8 cellular contexts compared by ENCODE assay signal in the genomic region with DNA sequence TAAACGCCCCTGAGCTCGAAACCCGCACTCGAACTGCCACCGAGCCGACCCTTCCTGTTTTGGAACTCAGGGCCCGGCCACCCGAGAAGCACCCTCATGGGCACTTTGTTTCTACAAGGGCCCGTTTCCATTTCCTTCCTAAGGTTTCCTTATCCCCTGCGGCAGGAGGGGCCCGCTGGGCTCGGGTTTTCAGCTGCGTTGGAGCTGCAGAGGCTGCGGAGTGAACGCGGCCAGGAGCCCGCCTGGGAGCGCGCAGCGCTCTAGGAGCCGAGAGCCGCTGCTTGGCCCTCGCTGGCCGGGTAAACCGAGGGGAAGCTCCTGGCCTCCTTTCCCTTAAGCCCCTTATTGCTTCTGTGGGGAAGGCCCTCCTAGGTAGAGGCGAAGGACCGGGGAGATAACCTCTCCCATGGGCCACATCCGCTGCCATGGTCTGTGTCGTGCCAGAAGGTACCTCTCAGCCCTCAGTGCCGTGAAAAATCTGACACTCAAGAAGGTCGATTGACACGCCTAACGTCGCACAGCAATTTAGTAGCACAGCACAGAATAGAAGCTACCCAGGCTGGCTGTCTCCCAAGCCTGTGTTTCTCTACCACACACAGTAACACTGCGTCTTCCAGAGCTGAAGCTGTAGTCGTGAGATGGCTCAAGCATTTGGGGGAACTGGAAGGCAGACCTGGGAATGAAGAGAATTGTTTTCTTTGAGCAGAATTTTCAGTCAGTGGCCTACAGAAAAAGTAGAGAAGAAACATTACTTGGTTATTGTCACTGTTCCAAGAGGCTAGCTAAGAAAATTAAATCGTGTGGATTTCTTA. TPM values are rescaled to one million over a fixed set of nuclear protein-coding genes. Genes with fewer than 3 reads are reported as not detected.
DNase-seq lines count a peak whose midpoint lies in the region; FAIRE-seq and TF ChIP-seq lines count a peak whose summit lies in the region.

No MANE protein-coding gene starts in this region.

- no peak overlapping the region; the same call in 1 of the 2 replicates for H2BK20ac ChIP-seq in H1 (ENCODE audit: low read length)

- no peak overlapping the region for H3K56ac ChIP-seq in H1 (replicated peaks; ENCODE audit: insufficient read length, low read depth, low read length)

- 16% methylated on average over 37 of the region's 37 CpGs; no CpG with 5 or more reads in 1 of the 2 experiments for WGBS in H1 (ENCODE audit: extremely low coverage in 1 of 2, insufficient coverage in 1 of 2, insufficient read length in 1 of 2, insufficient replicate concordance in 2 of 2, low coverage in 1 of 2, low lambda C conversion rate in 2 of 2, missing lambda C conversion rate in 1 of 2), 2 experiments
- 15 to 27% methylated on average over 32 to 34 of the region's 37 CpGs for WGBS in mesodermal cell (ENCODE audit: insufficient coverage in 2 of 2), 2 experiments

- H3K14ac ChIP-seq in H1 (ENCODE audit: insufficient read length), result no peak overlapping the region

- peaks cover 22% of the 10 kb centered on the region for H3K4me1 Mint-ChIP-seq in HFFc6 (ENCODE audit: low read depth)

- no peak overlapping the region for H4K91ac ChIP-seq in H1 (replicated peaks; ENCODE audit: insufficient read length, low read length)

- H3K23me2 ChIP-seq in H1 (ENCODE audit: low read depth, low read length), result peaks cover 11% of the 10 kb centered on the region; the same call in 1 of the 2 replicates

- no peak overlapping the region for H3K23ac ChIP-seq in H1 (ENCODE audit: insufficient read length)

- peak overlapping the region; percentile 68 for H3K18ac ChIP-seq in H1 (ENCODE audit: extremely low read depth, low read length)

- peak overlapping the region; percentile 85 to 97 for H3K4me2 ChIP-seq in H1 (ENCODE audit: insufficient read depth in 1 of 2, low read depth in 2 of 2, low read length in 2 of 2)

- peak overlapping the region; percentile 68 to 80 (median 73) for H3K9ac ChIP-seq in H1 (replicated peaks in 1 of 4; ENCODE audit: extremely low read depth in 1 of 4, low read depth in 3 of 4, low read length in 3 of 4)

- peak overlapping the region; percentile 80 for H2BK5ac ChIP-seq in H1 (ENCODE audit: low read depth, low read length)

- no peak for TF ChIP-seq CTCF in HFFc6 (IDR thresholded peaks at IDR 0.05)
- no peak for TF ChIP-seq CTCF in H1 (IDR thresholded peaks at IDR 0.05; ENCODE audit: control extremely low read depth in 1 of 3, insufficient read depth in 1 of 3, low read depth in 1 of 3, low read length in 3 of 3)

- H3K79me1 ChIP-seq in H1 (ENCODE audit: low read depth, low read length), result no peaks in the 10 kb centered on the region

- DNase-seq in EH (ENCODE audit: low read depth) (peak; percentile 57), HFFc6 (peak; percentile 9), NCI-H2107 treated with DMSO at 0.1 percent for 48 hours (lab: John Stamatoyannopoulos, UW; ENCODE audit: unreplicated experiment) (peak; percentile 64), H1 (ENCODE audit: low read depth in 1 of 2, low spot score in 2 of 2) (peak in 1 of 2 experiments; percentile 69), D341Med (ENCODE audit: low spot score) (no peak)
- peak; percentile 27 to 36 for DNase-seq in activated CD4-positive, alpha-beta T cell treated with anti-CD3 and anti-CD28 coated beads, Interleukin-2, amount 50 U/mL, for 24 hours (ENCODE audit: low read depth in 1 of 2, low spot score in 1 of 2)
- DNase-seq in stimulated activated CD8-positive, alpha-beta memory T cell treated with anti-CD3 and anti-CD28 coated beads, Interleukin-4, amount 100 ng/mL, for 48 hours, result peak; percentile 68

- POLR2A ChIA-PET in H1 (lab: Charles Lee; ENCODE audit: partially characterized antibody), result interaction anchor here (0.8 to 8.9 kb wide), 17 partner anchors 9 to 277 kb away, joined by 3 to 104 read pairs (median 4); partner anchors contain the start of gene CALM1

- H3K4me3 ChIP-seq in H1 (ENCODE audit: extremely low read depth in 1 of 4, insufficient read depth in 2 of 4, low read depth in 3 of 4, low read length in 4 of 4) (peak overlapping the region; percentile 30 to 78 (median 62)), mesodermal cell (ENCODE audit: extremely low read depth, insufficient read depth, low read length, poor library complexity, severe bottlenecking) (peak overlapping the region; percentile 59)

- peaks cover 0 to 3% (median 0%) of the 10 kb centered on the region in 4 experiments; a peak in 1 of 7 replicates for H3K27me3 ChIP-seq in H1 (replicated peaks in 1 of 4; ENCODE audit: control insufficient read depth in 3 of 4, extremely low read depth in 1 of 4, insufficient read depth in 3 of 4, low read length in 3 of 4)

- H2AK5ac ChIP-seq in H1 (ENCODE audit: low read depth, low read length), result no peak overlapping the region

- no peaks in the 10 kb centered on the region for H3K9me3 Mint-ChIP-seq in HFFc6

- no peak for TF ChIP-seq EP300 in H1 (IDR thresholded peaks at IDR 0.05; ENCODE audit: borderline replicate concordance in 1 of 2, low read depth in 2 of 2, low read length in 2 of 2)

- CTCF ChIA-PET in H1 (lab: Charles Lee; ENCODE audit: partially characterized antibody), result interaction anchor here (0.5 to 1.9 kb wide), 13 partner anchors 9 to 1670 kb away, joined by 3 to 8 read pairs (median 4); no protein-coding TSS in a partner anchor

- peak overlapping the region; percentile 6 for H3K4ac ChIP-seq in H1 (replicated peaks; ENCODE audit: insufficient read length, low read depth, low read length)

- H3K27ac ChIP-seq in H1 (ENCODE audit: low read depth, low read length), result peak overlapping the region; percentile 70; the same call in 1 of the 2 replicates
- H3K27ac ChIP-seq in mesodermal cell (ENCODE audit: low read depth, low read length, severe bottlenecking), result peak overlapping the region; percentile 100

- no peaks in the 10 kb centered on the region for H3K36me3 Mint-ChIP-seq in HFFc6 (ENCODE audit: low read depth)

- 0 out of 2 replicates have a peak overlapping the region, but pooled peaks have one; percentile 40 for H2BK12ac ChIP-seq in H1 (ENCODE audit: low read depth, low read length)

- H3K27ac Mint-ChIP-seq in HFFc6, result no peak overlapping the region

- H4K5ac ChIP-seq in H1 (ENCODE audit: insufficient read length, low read depth, low read length), result peak overlapping the region; percentile 51

- H3K27me3 Mint-ChIP-seq in HFFc6 (ENCODE audit: insufficient read depth), result peaks cover 2% of the 10 kb centered on the region; the same call in 1 of the 2 replicates

- no peak for FAIRE-seq in H1 (lab: Jason Lieb, UNC)

- no peaks in the 10 kb centered on the region for H3K79me2 ChIP-seq in H1 (ENCODE audit: control insufficient read depth in 1 of 2, insufficient read depth in 2 of 2, low read length in 2 of 2)

- H3K4me1 ChIP-seq in H1 (replicated peaks in 1 of 4; ENCODE audit: control insufficient read depth in 3 of 4, insufficient read depth in 4 of 4, low read length in 3 of 4), result peaks cover 3 to 17% (median 6%) of the 10 kb centered on the region in 4 experiments; a peak in 6 of 7 replicates
- peaks cover 26% of the 10 kb centered on the region for H3K4me1 ChIP-seq in mesodermal cell (ENCODE audit: control insufficient read depth, insufficient read depth, low read length, poor library complexity, severe bottlenecking)

- no peaks in the 10 kb centered on the region for H3K36me3 ChIP-seq in H1 (ENCODE audit: control insufficient read depth in 2 of 4, insufficient read depth in 4 of 4, low read length in 3 of 4)
- no peaks in the 10 kb centered on the region for H3K36me3 ChIP-seq in mesodermal cell (ENCODE audit: control insufficient read depth, insufficient read depth, low read length)

- H4K8ac ChIP-seq in H1 (ENCODE audit: extremely low read depth, insufficient read depth, low read length), result peak overlapping the region; percentile 92; the same call in 1 of the 2 replicates

- no peaks in the 10 kb centered on the region for H4K20me1 ChIP-seq in H1 (replicated peaks in 1 of 2; ENCODE audit: control insufficient read depth in 1 of 2, insufficient read depth in 2 of 2, low read length in 2 of 2)

- no peak for TF ChIP-seq RAD21 in H1 (IDR thresholded peaks at IDR 0.05 in 1 of 2, conservative IDR thresholded peaks at IDR 0.05 in 1 of 2; ENCODE audit: low read depth in 2 of 2, low read length in 2 of 2)

- TF ChIP-seq POLR2A in H1 (IDR thresholded peaks at IDR 0.05; ENCODE audit: control extremely low read depth in 1 of 2, low read depth in 2 of 2, low read length in 2 of 2), result peak in 1 of 2 experiments; percentile 36; a peak in 1 of 3 replicates

- no peak overlapping the region for H2BK120ac ChIP-seq in H1 (replicated peaks; ENCODE audit: low read depth, low read length)

- H3K9me3 ChIP-seq in H1 (ENCODE audit: insufficient read depth in 2 of 2, low read depth in 1 of 2, low read length in 1 of 2) (no peaks in the 10 kb centered on the region), mesodermal cell (ENCODE audit: control insufficient read depth, low read length) (no peaks in the 10 kb centered on the region)

- no peak overlapping the region; the same call in 1 of the 2 replicates for H2BK15ac ChIP-seq in H1 (ENCODE audit: low read length)

- peak overlapping the region; percentile 94 for H2AFZ ChIP-seq in H1 (ENCODE audit: low read length)

- H3K4me3 Mint-ChIP-seq in HFFc6, result no peak overlapping the region

RNA-seq across cellular contexts. Expression of gene CALM1, which starts 12.9 kb away (rescaled TPM):
- total RNA-seq in HFFc6 (2021; fragmentation: NEBNext Ultra II Directional; extraction: Animal tissue kit (Norgen Biotek cat#: 25700)), result 100 to 1,000 TPM; 333 to 429 (median 403) TPM
- total RNA-seq in H1 (2021; fragmentation: NEBNext Ultra II Directional; extraction: Animal tissue kit (Norgen Biotek cat#: 25700)), result 398 and 422 TPM in 2 replicates
- polyA plus RNA-seq in H1 (2011; rRNA removed), result 279 and 285 TPM in 2 replicates
- 386 TPM for polyA plus RNA-seq in H1 (2011; cell fraction: cytosol; rRNA removed)
- polyA plus RNA-seq in H1 (2011; cell fraction: nucleus; rRNA removed), result 172 TPM
- polyA plus RNA-seq in H1 (2012, experiment 1 of 2), result 280 to 423 TPM (median 293 TPM) in 4 replicates
- polyA plus RNA-seq in H1 (2012, experiment 2 of 2), result 59.7 TPM
- polyA plus RNA-seq in H1 (2013, experiment 1 of 2), result 408 TPM
- polyA plus RNA-seq in H1 (2013, experiment 2 of 2), result 425 TPM
- 201 and 209 TPM in 2 replicates for polyA minus RNA-seq in H1 (2011; rRNA and poly(A)+ RNA removed)
- polyA minus RNA-seq in H1 (2011; cell fraction: cytosol; rRNA and poly(A)+ RNA removed), result 260 TPM
- 276 TPM for polyA minus RNA-seq in H1 (2011; cell fraction: nucleus; rRNA and poly(A)+ RNA removed)
- polyA plus RNA-seq in mesodermal cell (2013, experiment 1 of 2), result 493 TPM
- polyA plus RNA-seq in mesodermal cell (2013, experiment 2 of 2), result 523 TPM

RNA-seq across cellular contexts. Expression of gene NRDE2, which starts 52.2 kb away (rescaled TPM):
- total RNA-seq in HFFc6 (2021; fragmentation: NEBNext Ultra II Directional; extraction: Animal tissue kit (Norgen Biotek cat#: 25700)), result 10 to 100 TPM in 3 of 6 experiments, 1 to 10 TPM in 3; 7.9 to 12.1 (median 9.8) TPM
- 10.7 and 12.1 TPM in 2 replicates for total RNA-seq in H1 (2021; fragmentation: NEBNext Ultra II Directional; extraction: Animal tissue kit (Norgen Biotek cat#: 25700))
- polyA plus RNA-seq in H1 (2011; rRNA removed), result 4.9 and 5.4 TPM in 2 replicates
- 6.0 TPM for polyA plus RNA-seq in H1 (2011; cell fraction: cytosol; rRNA removed)
- polyA plus RNA-seq in H1 (2011; cell fraction: nucleus; rRNA removed), result 11.3 TPM
- polyA plus RNA-seq in H1 (2012, experiment 1 of 2), result 5.5 to 7.6 TPM (median 7.0 TPM) in 4 replicates
- polyA plus RNA-seq in H1 (2012, experiment 2 of 2), result 0.97 TPM
- 5.5 TPM for polyA plus RNA-seq in H1 (2013, experiment 1 of 2)
- 5.2 TPM for polyA plus RNA-seq in H1 (2013, experiment 2 of 2)
- polyA minus RNA-seq in H1 (2011; rRNA and poly(A)+ RNA removed), result 12.6 and 25.2 TPM in 2 replicates
- 9.0 TPM for polyA minus RNA-seq in H1 (2011; cell fraction: cytosol; rRNA and poly(A)+ RNA removed)
- 27.0 TPM for polyA minus RNA-seq in H1 (2011; cell fraction: nucleus; rRNA and poly(A)+ RNA removed)
- polyA plus RNA-seq in mesodermal cell (2013, experiment 1 of 2), result 9.2 TPM
- polyA plus RNA-seq in mesodermal cell (2013, experiment 2 of 2), result 7.6 TPM
